ENCODE assay signal across 18 cellular contexts in genomic region chr2:225768741-225769140, GRCh38.
"Had no signal": no experiment of that assay in that cellular context is flagged by ENCODE, and none has a peak within 500 bp of the region (broad histone marks: within the 10 kb centered on the region; RNA-seq: fewer than 3 reads in every experiment).

No MANE protein-coding gene starts in this region.

- H3K27me3 ChIP-seq: colonic mucosa, foreskin keratinocyte, hepatocyte, neutrophil, right lobe of liver, uterus had no signal

- H3K36me3 ChIP-seq: colonic mucosa, neutrophil, right lobe of liver, uterus had no signal

- H3K27ac ChIP-seq: colonic mucosa, foreskin keratinocyte, hepatocyte, neutrophil, psoas muscle, right lobe of liver, uterus had no signal

- H3K4me3 ChIP-seq: colonic mucosa, hepatocyte, psoas muscle, right lobe of liver, uterus had no signal

- DNase-seq: colonic mucosa; dermis blood vessel endothelial cell; erythroblast; kidney glomerular epithelial cell; naive thymus-derived CD8-positive, alpha-beta T cell; psoas muscle; retina; right lobe of liver; stimulated activated CD4-positive, alpha-beta T cell treated with anti-CD3 and anti-CD28 coated beads, Interleukin-4, amount 100 ng/mL, for 1 hour; stimulated activated CD8-positive, alpha-beta memory T cell treated with anti-CD3 and anti-CD28 coated beads, Interleukin-4, amount 100 ng/mL, for 48 hours; stimulated activated naive B cell treated with anti-CD40 and anti-IgM and Interleukin-4, amounts not matched to agents 10 μg/mL and 1 μg/mL and 100 μg/mL, for 72 hours; uterus had no signal

- H3K27ac Mint-ChIP-seq: naive thymus-derived CD8-positive, alpha-beta T cell; stimulated activated naive B cell treated with anti-CD40 and anti-IgM and Interleukin-4, amounts not matched to agents 10 μg/mL and 1 μg/mL and 100 μg/mL, for 72 hours; type B pancreatic cell had no signal

- H3K4me1 Mint-ChIP-seq: naive thymus-derived CD8-positive, alpha-beta T cell; stimulated activated naive B cell treated with anti-CD40 and anti-IgM and Interleukin-4, amounts not matched to agents 10 μg/mL and 1 μg/mL and 100 μg/mL, for 72 hours had no signal

- H3K9me3 Mint-ChIP-seq: naive thymus-derived CD8-positive, alpha-beta T cell; stimulated activated naive B cell treated with anti-CD40 and anti-IgM and Interleukin-4, amounts not matched to agents 10 μg/mL and 1 μg/mL and 100 μg/mL, for 72 hours; type B pancreatic cell had no signal

- H3K4me1 ChIP-seq: colonic mucosa, foreskin keratinocyte, psoas muscle, right lobe of liver had no signal

- H3K36me3 Mint-ChIP-seq: naive thymus-derived CD8-positive, alpha-beta T cell; stimulated activated naive B cell treated with anti-CD40 and anti-IgM and Interleukin-4, amounts not matched to agents 10 μg/mL and 1 μg/mL and 100 μg/mL, for 72 hours; type B pancreatic cell had no signal

- H3K4me3 Mint-ChIP-seq: naive thymus-derived CD8-positive, alpha-beta T cell; stimulated activated naive B cell treated with anti-CD40 and anti-IgM and Interleukin-4, amounts not matched to agents 10 μg/mL and 1 μg/mL and 100 μg/mL, for 72 hours; type B pancreatic cell had no signal

- H3K4me2 ChIP-seq: hepatocyte had no signal

- ATAC-seq: foreskin keratinocyte; naive thymus-derived CD8-positive, alpha-beta T cell; psoas muscle; right lobe of liver; stimulated activated naive B cell treated with anti-CD40 and anti-IgM and Interleukin-4, amounts not matched to agents 10 μg/mL and 1 μg/mL and 100 μg/mL, for 72 hours had no signal

- H3K9me3 ChIP-seq: colonic mucosa, neutrophil, psoas muscle, right lobe of liver, uterus had no signal

- FAIRE-seq: endothelial cell of umbilical vein, islet of Langerhans had no signal

- H3K79me2 ChIP-seq: hepatocyte had no signal

- H2AFZ ChIP-seq: hepatocyte had no signal
